ENCODE assay signal across 19 cellular contexts in the genomic region with DNA sequence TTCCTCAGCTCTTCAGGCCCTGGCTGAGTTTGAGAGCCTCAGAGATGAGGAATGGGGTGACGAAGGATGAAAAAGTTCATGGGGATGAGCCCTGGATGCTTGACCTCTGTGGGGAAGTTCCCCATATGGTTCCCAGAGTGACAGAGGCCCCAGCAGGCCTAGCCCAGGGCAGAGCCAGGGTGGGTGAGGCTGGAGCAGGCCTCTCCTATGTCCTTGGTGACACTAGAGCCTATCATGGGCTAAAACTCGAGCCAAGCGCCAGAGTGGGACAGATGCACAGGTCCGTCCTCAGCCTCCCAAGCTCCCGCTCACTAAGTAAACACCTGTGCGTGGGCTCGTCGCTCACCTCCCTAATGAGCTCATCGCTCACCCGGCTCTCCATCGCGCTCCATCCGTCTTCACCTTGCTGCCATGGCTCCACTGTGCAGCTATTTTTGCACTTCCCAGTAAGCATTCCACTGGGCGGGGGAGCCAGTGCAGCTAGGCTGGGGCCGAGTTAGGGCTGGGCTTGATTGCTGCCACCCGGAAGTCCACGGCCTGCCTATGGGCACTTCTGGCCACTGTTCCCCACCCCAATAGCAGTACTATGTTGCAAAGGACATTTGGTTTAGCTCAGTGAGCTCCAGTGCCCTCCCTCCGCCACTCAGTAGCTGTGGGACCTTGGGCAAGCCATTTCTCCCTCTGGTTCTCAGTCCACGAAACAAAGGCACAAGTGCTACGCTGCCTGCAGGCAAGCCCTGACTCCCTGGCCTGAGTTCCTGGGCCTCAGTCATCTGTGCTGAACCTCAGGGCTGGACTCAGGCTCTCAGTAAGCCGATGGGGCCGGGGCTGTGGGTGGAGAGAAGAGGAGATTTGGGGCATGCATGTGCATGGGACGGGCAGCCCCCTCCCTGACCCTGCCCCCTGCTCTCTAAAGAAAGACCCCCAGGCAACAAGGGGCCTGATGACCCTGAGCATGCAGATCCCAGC.
DNase-seq lines count a peak whose midpoint lies in the region; ATAC-seq and TF ChIP-seq lines count a peak whose summit lies in the region.
"Had no signal": no experiment of that assay in that cellular context is flagged by ENCODE, and none has a peak within 500 bp of the region (broad histone marks: within the 10 kb centered on the region; RNA-seq: fewer than 3 reads in every experiment).

No MANE protein-coding gene starts in this region.

- no peak overlapping the region for H3K9ac ChIP-seq in neuronal stem cell (ENCODE audit: low read depth, low read length, poor library complexity)
- H3K9ac ChIP-seq: BLaER1 treated with 17β-estradiol and CSF1 and Interleukin-3, amounts not matched to agents 10 nM and 100 nM had no signal

- H2BK5ac ChIP-seq in neuronal stem cell (ENCODE audit: low read length): no peak overlapping the region

- H4K91ac ChIP-seq in neuronal stem cell (ENCODE audit: low read depth, low read length, poor library complexity): no peak overlapping the region

- peak overlapping the region; percentile 31 for H3K23ac ChIP-seq in neuronal stem cell (ENCODE audit: low read depth, low read length, poor library complexity)

- H3K4me1 ChIP-seq in neuronal stem cell (ENCODE audit: control insufficient read depth in 2 of 2, insufficient read depth in 1 of 2, low read depth in 1 of 2, low read length in 2 of 2): peaks cover 0 to 19% of the 10 kb centered on the region in 2 donors
- H3K4me1 ChIP-seq: HAP-1, SJCRH30 had no signal

- peak overlapping the region; percentile 22 for H2AK5ac ChIP-seq in neuronal stem cell (ENCODE audit: low read depth, low read length)

- no peak for TF ChIP-seq CTCF in WERI-Rb-1 (IDR thresholded peaks at IDR 0.05; ENCODE audit: low read depth, low read length)

- H3K9me3 ChIP-seq in WERI-Rb-1 (ENCODE audit: severe bottlenecking) (no peaks in the 10 kb centered on the region), neuronal stem cell (replicated peaks in 1 of 2; ENCODE audit: control insufficient read depth in 2 of 2, insufficient read depth in 1 of 2, low read depth in 1 of 2, low read length in 2 of 2) (no peaks in the 10 kb centered on the region)
- H3K9me3 ChIP-seq: BLaER1 treated with 17β-estradiol and CSF1 and Interleukin-3, amounts not matched to agents 10 nM and 100 nM; HAP-1; SJCRH30 had no signal

- no peaks in the 10 kb centered on the region for H3K36me3 ChIP-seq in WERI-Rb-1
- no peaks in the 10 kb centered on the region for H3K36me3 ChIP-seq in neuronal stem cell (replicated peaks in 1 of 2; ENCODE audit: control insufficient read depth in 2 of 2, insufficient read depth in 2 of 2, low read length in 2 of 2)
- H3K36me3 ChIP-seq: BLaER1 treated with 17β-estradiol and CSF1 and Interleukin-3, amounts not matched to agents 10 nM and 100 nM; HAP-1; SJCRH30 had no signal

- H2BK120ac ChIP-seq in neuronal stem cell (ENCODE audit: low read depth, low read length): peak overlapping the region; percentile 49

- H2BK15ac ChIP-seq in neuronal stem cell (ENCODE audit: low read length): peak overlapping the region; percentile 41

- no peak overlapping the region for H3K4ac ChIP-seq in neuronal stem cell (ENCODE audit: low read length)

- H2AFZ ChIP-seq in neuronal stem cell (ENCODE audit: low read length): no peak overlapping the region

- DNase-seq in ELF-1 (ENCODE audit: low read depth, low spot score) (peak; percentile 25), WERI-Rb-1 (no peak), left ventricle myocardium superior (peak; percentile 64), neuronal stem cell (ENCODE audit: low spot score) (no peak), NCI-H2081 treated with DMSO at 0.1 percent for 48 hours (lab: John Stamatoyannopoulos, UW) (no peak)
- DNase-seq: Calu3; CD8-positive, alpha-beta T cell; KG1; NCI-H1417; NCI-H187; NCI-H2171; NCI-H526; OCI-M1; SJCRH30 had no signal

- intact Hi-C loops in left ventricle myocardium superior (cut with micrococcal nuclease): no loop called here

- no peaks in the 10 kb centered on the region for H3K79me1 ChIP-seq in neuronal stem cell (ENCODE audit: low read depth, low read length)

- no peak overlapping the region for H3K4me2 ChIP-seq in neuronal stem cell (ENCODE audit: insufficient read depth, low read length, poor library complexity, severe bottlenecking)

- ATAC-seq in left ventricle myocardium superior (peak; percentile 92), GM18858 (IDR thresholded peaks at IDR 0.05; ENCODE audit: unreplicated experiment) (no peak), GM21515 (IDR thresholded peaks at IDR 0.05; ENCODE audit: unreplicated experiment) (no peak)
- ATAC-seq: CD8-positive, alpha-beta T cell had no signal

- H3K27me3 ChIP-seq in WERI-Rb-1 (ENCODE audit: insufficient read depth, low read depth, severe bottlenecking): no peaks in the 10 kb centered on the region
- no peaks in the 10 kb centered on the region for H3K27me3 ChIP-seq in neuronal stem cell (ENCODE audit: control insufficient read depth in 3 of 3, insufficient read depth in 3 of 3, low read depth in 1 of 3, low read length in 3 of 3)
- H3K27me3 ChIP-seq: BLaER1 treated with 17β-estradiol and CSF1 and Interleukin-3, amounts not matched to agents 10 nM and 100 nM; SJCRH30 had no signal

- no peak overlapping the region for H3K14ac ChIP-seq in neuronal stem cell (ENCODE audit: low read length)

- no peak overlapping the region for H4K8ac ChIP-seq in neuronal stem cell (ENCODE audit: low read depth, low read length)

- no CpG with 5 or more reads among the region's 23 CpGs for WGBS in neuronal stem cell (ENCODE audit: extremely low coverage in 2 of 2, insufficient read length in 2 of 2, insufficient replicate concordance in 1 of 2), 2 donors

- H3K18ac ChIP-seq in neuronal stem cell (ENCODE audit: low read length): peak overlapping the region; percentile 88

- H3K27ac ChIP-seq in WERI-Rb-1: peak overlapping the region; percentile 86
- H3K27ac ChIP-seq in neuronal stem cell (replicated peaks; ENCODE audit: low read length): no peak overlapping the region
- H3K27ac ChIP-seq: BLaER1 treated with 17β-estradiol and CSF1 and Interleukin-3, amounts not matched to agents 10 nM and 100 nM; RWPE1; SJCRH30 had no signal

- H3K4me3 ChIP-seq in WERI-Rb-1 (ENCODE audit: low read depth, low read length) (no peak overlapping the region), neuronal stem cell (ENCODE audit: low read length in 2 of 2) (no peak overlapping the region)
- H3K4me3 ChIP-seq: BLaER1 treated with 17β-estradiol and CSF1 and Interleukin-3, amounts not matched to agents 10 nM and 100 nM; HAP-1; SJCRH30 had no signal

- peak overlapping the region; percentile 77 for H2BK12ac ChIP-seq in neuronal stem cell (ENCODE audit: low read length)

Comparison
In these comparisons a context has a peak if more than half of its experiments do, and no peak if none do; other contexts are left out.
1. DNase-seq: peak in ELF-1 (single experiment) and left ventricle myocardium superior (single experiment); none in WERI-Rb-1 (single experiment), neuronal stem cell (single experiment) and NCI-H2081 treated with DMSO at 0.1 percent for 48 hours (single experiment).